19 cellular contexts compared by ENCODE assay signal in the genomic region with DNA sequence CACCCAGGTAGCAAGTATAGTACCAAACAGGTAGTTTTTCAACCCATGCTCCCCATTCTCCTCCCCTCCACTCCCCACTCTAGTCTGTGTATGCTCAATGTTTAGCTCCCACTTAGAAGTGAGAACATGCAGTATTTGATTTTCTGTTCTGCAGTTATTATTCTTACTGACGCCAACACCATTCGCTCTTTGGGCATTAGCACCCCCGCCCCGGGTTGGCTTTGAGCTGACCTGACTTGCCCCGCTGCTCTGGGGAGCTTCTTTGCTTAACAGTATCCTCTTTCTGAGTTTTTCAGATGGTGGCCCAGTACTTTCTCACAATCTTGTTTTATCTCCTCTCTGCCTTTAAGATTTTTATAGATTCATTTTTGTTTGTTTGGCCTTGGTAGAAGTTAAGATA.
DNase-seq lines count a peak whose midpoint lies in the region; ATAC-seq, FAIRE-seq and TF ChIP-seq lines count a peak whose summit lies in the region.
"Had no signal": no experiment of that assay in that cellular context is flagged by ENCODE, and none has a peak within 500 bp of the region (broad histone marks: within the 10 kb centered on the region; RNA-seq: fewer than 3 reads in every experiment).

No MANE protein-coding gene starts in this region.

- H3K27me3 ChIP-seq in RWPE2 (ENCODE audit: insufficient read depth, poor library complexity, severe bottlenecking) = no peaks in the 10 kb centered on the region
- no peaks in the 10 kb centered on the region for H3K27me3 ChIP-seq in bronchial epithelial cell (ENCODE audit: control insufficient read depth, insufficient read depth, low read length)
- H3K27me3 ChIP-seq in HAP-1 (ENCODE audit: low read depth) = no peaks in the 10 kb centered on the region
- H3K27me3 ChIP-seq: BE2C, MG63 had no signal

- peaks cover 20% of the 10 kb centered on the region for H3K4me1 Mint-ChIP-seq in activated naive CD4-positive, alpha-beta T cell treated with anti-CD3 and anti-CD28 coated beads, Interleukin-2, amount 10 ng/mL, durations not matched to agents 7 days and 5 days
- peaks cover 9% of the 10 kb centered on the region for H3K4me1 Mint-ChIP-seq in nephron

- intact Hi-C loops in Right ventricle myocardium inferior (cut with DNase I) = no loop called here

- H3K27ac ChIP-seq in RWPE2 (ENCODE audit: poor library complexity, severe bottlenecking) = peak overlapping the region; percentile 93

- in situ Hi-C loops in HAP-1 (cut with MboI; ENCODE audit: low sequenced_read_pairs) = no loop called here

- no peak for DNase-seq in activated naive CD4-positive, alpha-beta T cell treated with anti-CD3 and anti-CD28 coated beads, Interleukin-2, amount 10 ng/mL, durations not matched to agents 7 days and 5 days
- DNase-seq in activated naive CD4-positive, alpha-beta T cell treated with anti-CD3 and anti-CD28 coated beads, Interleukin-2, amount 50 U/mL, for 72 hours (ENCODE audit: low spot score in 2 of 2) = no peak
- DNase-seq in RWPE2 (ENCODE audit: low spot score) (no peak), bronchial epithelial cell (ENCODE audit: low read depth) (no peak), Right ventricle myocardium inferior (ENCODE audit: missing footprints) (no peak), HAP-1 (ENCODE audit: low spot score in 2 of 2) (no peak)
- DNase-seq: BE2C, MG63, NCI-H1417, NCI-H1694 treated with DMSO at 0.1 percent for 48 hours, NCI-H2081 treated with DMSO at 0.1 percent for 48 hours, NCI-H2171 treated with DMSO at 0.1 percent for 48 hours, NCI-H526, RPMI8226 had no signal

- H3K4me3 Mint-ChIP-seq in activated naive CD4-positive, alpha-beta T cell treated with anti-CD3 and anti-CD28 coated beads, Interleukin-2, amount 10 ng/mL, durations not matched to agents 7 days and 5 days = no peak overlapping the region
- H3K4me3 Mint-ChIP-seq in nephron = no peak overlapping the region

- H3K4me1 ChIP-seq in RWPE2 (ENCODE audit: insufficient read depth, poor library complexity, severe bottlenecking) (peaks cover 15% of the 10 kb centered on the region), HAP-1 (no peaks in the 10 kb centered on the region)
- H3K4me1 ChIP-seq: BE2C had no signal

- TF ChIP-seq CTCF in RWPE2 (IDR thresholded peaks at IDR 0.05; ENCODE audit: poor library complexity, severe bottlenecking) (no peak), bronchial epithelial cell (IDR thresholded peaks at IDR 0.05; ENCODE audit: insufficient read depth, low read length, severe bottlenecking) (no peak), nephron (IDR thresholded peaks at IDR 0.05; ENCODE audit: unreplicated experiment in 3 of 3) (no peak)

- H3K9me3 Mint-ChIP-seq in activated naive CD4-positive, alpha-beta T cell treated with anti-CD3 and anti-CD28 coated beads, Interleukin-2, amount 10 ng/mL, durations not matched to agents 7 days and 5 days = peaks cover 5% of the 10 kb centered on the region
- H3K9me3 Mint-ChIP-seq in activated naive CD4-positive, alpha-beta T cell treated with anti-CD3 and anti-CD28 coated beads, Interleukin-2, amount 50 U/mL, for 72 hours = peaks cover 0 to 3% of the 10 kb centered on the region in 2 donors
- no peaks in the 10 kb centered on the region for H3K9me3 Mint-ChIP-seq in nephron

- peak; percentile 18 for FAIRE-seq in bronchial epithelial cell (lab: Jason Lieb, UNC)
- FAIRE-seq: D721Med, GM19239, H1 had no signal

- H3K9me3 ChIP-seq in RWPE2 (ENCODE audit: severe bottlenecking) (no peaks in the 10 kb centered on the region), HAP-1 (no peaks in the 10 kb centered on the region)
- H3K9me3 ChIP-seq: BE2C, MG63 had no signal

- CTCF ChIA-PET in activated naive CD4-positive, alpha-beta T cell treated with anti-CD3 and anti-CD28 coated beads, Interleukin-2, amount 10 ng/mL, durations not matched to agents 7 days and 5 days (lab: Charles Lee) = no interaction called here

- H3K36me3 ChIP-seq in RWPE2 (ENCODE audit: low read depth) = no peaks in the 10 kb centered on the region
- no peaks in the 10 kb centered on the region for H3K36me3 ChIP-seq in bronchial epithelial cell (ENCODE audit: control insufficient read depth, insufficient read depth, low read length)
- no peaks in the 10 kb centered on the region for H3K36me3 ChIP-seq in HAP-1 (replicated peaks)
- H3K36me3 ChIP-seq: BE2C, MG63 had no signal

- ATAC-seq in activated naive CD4-positive, alpha-beta T cell treated with anti-CD3 and anti-CD28 coated beads, Interleukin-2, amount 50 U/mL, for 72 hours = no peak
- ATAC-seq in RWPE2 (ENCODE audit: low read depth) (no peak), Right ventricle myocardium inferior (no peak), HG02759 (IDR thresholded peaks at IDR 0.05; ENCODE audit: unreplicated experiment) (no peak)

- H3K36me3 Mint-ChIP-seq in activated naive CD4-positive, alpha-beta T cell treated with anti-CD3 and anti-CD28 coated beads, Interleukin-2, amount 10 ng/mL, durations not matched to agents 7 days and 5 days = no peaks in the 10 kb centered on the region
- H3K36me3 Mint-ChIP-seq in activated naive CD4-positive, alpha-beta T cell treated with anti-CD3 and anti-CD28 coated beads, Interleukin-2, amount 50 U/mL, for 72 hours = no peaks in the 10 kb centered on the region
- no peaks in the 10 kb centered on the region for H3K36me3 Mint-ChIP-seq in nephron (ENCODE audit: low read depth)

- peaks cover 10% of the 10 kb centered on the region for H3K27me3 Mint-ChIP-seq in activated naive CD4-positive, alpha-beta T cell treated with anti-CD3 and anti-CD28 coated beads, Interleukin-2, amount 10 ng/mL, durations not matched to agents 7 days and 5 days
- no peaks in the 10 kb centered on the region for H3K27me3 Mint-ChIP-seq in nephron (ENCODE audit: low read depth)

- H3K4me3 ChIP-seq in RWPE2 (ENCODE audit: severe bottlenecking) (no peak overlapping the region), bronchial epithelial cell (ENCODE audit: low read depth, low read length) (no peak overlapping the region), HAP-1 (no peak overlapping the region)
- H3K4me3 ChIP-seq: MG63 had no signal

- H3K27ac Mint-ChIP-seq in activated naive CD4-positive, alpha-beta T cell treated with anti-CD3 and anti-CD28 coated beads, Interleukin-2, amount 10 ng/mL, durations not matched to agents 7 days and 5 days = peak overlapping the region; percentile 70
- H3K27ac Mint-ChIP-seq in activated naive CD4-positive, alpha-beta T cell treated with anti-CD3 and anti-CD28 coated beads, Interleukin-2, amount 50 U/mL, for 72 hours = no peak overlapping the region
- H3K27ac Mint-ChIP-seq in nephron = peak overlapping the region in 2 of 3 experiments; percentile 5 to 14

Comparison
In these comparisons a context has a peak if more than half of its experiments do, and no peak if none do; other contexts are left out.
1. H3K27ac Mint-ChIP-seq: peak in activated naive CD4-positive, alpha-beta T cell treated with anti-CD3 and anti-CD28 coated beads, Interleukin-2, amount 10 ng/mL, durations not matched to agents 7 days and 5 days (single experiment) and nephron (2 of 3); none in activated naive CD4-positive, alpha-beta T cell treated with anti-CD3 and anti-CD28 coated beads, Interleukin-2, amount 50 U/mL, for 72 hours (0 of 2).